18 cellular contexts compared by ENCODE assay signal in genomic region chr7:82975811-82976468, GRCh38.
"Had no signal": no experiment of that assay in that cellular context is flagged by ENCODE, and none has a peak within 500 bp of the region (broad histone marks: within the 10 kb centered on the region; RNA-seq: fewer than 3 reads in every experiment).

No MANE protein-coding gene starts in this region.

- H3K4me1 ChIP-seq: spleen, vagina had no signal

- H3K27me3 ChIP-seq: spleen, vagina had no signal

- H3K36me3 ChIP-seq: spleen, thoracic aorta, vagina had no signal

- H3K27ac ChIP-seq: spleen, thoracic aorta, vagina had no signal

- H3K4me3 ChIP-seq: spleen, thoracic aorta, vagina had no signal

- DNase-seq: activated CD4-positive, alpha-beta T cell treated with anti-CD3 and anti-CD28 coated beads for 1 hour; activated CD4-positive, alpha-beta T cell treated with anti-CD3 and anti-CD28 coated beads, Interleukin-2, amount 50 U/mL, for 1 hour; activated CD8-positive, alpha-beta T cell treated with anti-CD3 and anti-CD28 coated beads, Interleukin-2, amount 10 ng/mL, durations not matched to agents 7 days and 5 days; aorta; central memory CD4-positive, alpha-beta T cell; effector memory CD8-positive, alpha-beta T cell; foreskin fibroblast; immature natural killer cell; kidney glomerular epithelial cell; left ventricle myocardium superior; midbrain; natural killer cell; spleen; stimulated activated CD4-positive, alpha-beta T cell treated with anti-CD3 and anti-CD28 coated beads, Interleukin-4, amount 100 ng/mL, for 24 hours; stimulated activated naive CD4-positive, alpha-beta T cell treated with Interleukin-2 at 50 U/mL for 16 hours had no signal

- ATAC-seq: activated CD8-positive, alpha-beta T cell treated with anti-CD3 and anti-CD28 coated beads, Interleukin-2, amount 10 ng/mL, durations not matched to agents 7 days and 5 days; activated naive CD4-positive, alpha-beta T cell treated with anti-CD3 and anti-CD28 coated beads, Interleukin-2, amount 50 U/mL, for 72 hours; effector memory CD8-positive, alpha-beta T cell; left ventricle myocardium superior; natural killer cell had no signal

- H3K9me3 ChIP-seq: spleen, thoracic aorta, vagina had no signal
